ENCODE assay signal across 33 cellular contexts in genomic region chr3:57283366-57283765, GRCh38. TPM values are rescaled to one million over a fixed set of nuclear protein-coding genes. Genes with fewer than 3 reads are reported as not detected.
"Had no signal": no experiment of that assay in that cellular context is flagged by ENCODE, and none has a peak within 500 bp of the region (broad histone marks: within the 10 kb centered on the region; RNA-seq: fewer than 3 reads in every experiment).

No MANE protein-coding gene starts in this region.

- H3K9me3 ChIP-seq: gastroesophageal sphincter, left lung, neutrophil, pancreas, right atrium auricular region, thoracic aorta, tibial nerve, upper lobe of left lung, uterus had no signal

- H3K4me1 Mint-ChIP-seq: mesothelial cell of epicardium; naive B cell; nephron progenitor cell; stimulated activated naive B cell treated with anti-CD40 and anti-IgM and Interleukin-4, amounts not matched to agents 10 μg/mL and 1 μg/mL and 100 μg/mL, for 72 hours had no signal

- H3K4me3 Mint-ChIP-seq: effector memory CD8-positive, alpha-beta T cell; mesothelial cell of epicardium; naive B cell; nephron progenitor cell; stimulated activated naive B cell treated with anti-CD40 and anti-IgM and Interleukin-4, amounts not matched to agents 10 μg/mL and 1 μg/mL and 100 μg/mL, for 72 hours; stimulated activated naive CD8-positive, alpha-beta T cell treated with anti-CD3 and anti-CD28 coated beads, Interleukin-15, Interleukin-2, amounts not matched to agents 100 ng/mL and 50 ng/mL, for 24 hours had no signal

- ATAC-seq: effector memory CD8-positive, alpha-beta T cell; gastroesophageal sphincter; heart left ventricle; left cardiac atrium; left lung; mucosa of descending colon; pancreas; sciatic nerve; stimulated activated naive B cell treated with anti-CD40 and anti-IgM and Interleukin-4, amounts not matched to agents 10 μg/mL and 1 μg/mL and 100 μg/mL, for 72 hours had no signal

- DNase-seq: cortex of kidney; effector memory CD8-positive, alpha-beta T cell; erythroblast; esophagus squamous epithelium; heart left ventricle; hippocampal formation; left cardiac atrium; left lung; mesenchymal stem cell; mucosa of descending colon; naive B cell; nephron progenitor cell; pancreas; spleen; stimulated activated CD4-positive, alpha-beta T cell treated with anti-CD3 and anti-CD28 coated beads, Interleukin-2, amount 100 ng/mL, for 48 hours; stimulated activated naive B cell treated with anti-CD40 and anti-IgM and Interleukin-4, amounts not matched to agents 10 μg/mL and 1 μg/mL and 100 μg/mL, for 72 hours; upper lobe of left lung; uterus had no signal

- H3K27me3 ChIP-seq: esophagus squamous epithelium, gastroesophageal sphincter, heart left ventricle, left lung, neutrophil, pancreas, right atrium auricular region, spleen, tibial nerve, upper lobe of left lung, uterus had no signal

- H3K27ac Mint-ChIP-seq: effector memory CD8-positive, alpha-beta T cell; mesothelial cell of epicardium; nephron progenitor cell; progenitor cell of endocrine pancreas; stimulated activated naive B cell treated with anti-CD40 and anti-IgM and Interleukin-4, amounts not matched to agents 10 μg/mL and 1 μg/mL and 100 μg/mL, for 72 hours; stimulated activated naive CD8-positive, alpha-beta T cell treated with anti-CD3 and anti-CD28 coated beads, Interleukin-15, Interleukin-2, amounts not matched to agents 100 ng/mL and 50 ng/mL, for 24 hours had no signal

- H3K4me1 ChIP-seq: esophagus squamous epithelium, gastroesophageal sphincter, heart left ventricle, left lung, pancreas, right atrium auricular region, spleen, tibial nerve, upper lobe of left lung, uterus had no signal

- H3K36me3 Mint-ChIP-seq: mesothelial cell of epicardium, naive B cell had no signal

- H3K27ac ChIP-seq: esophagus squamous epithelium, gastroesophageal sphincter, heart left ventricle, left lung, neutrophil, pancreas, right atrium auricular region, spleen, thoracic aorta, tibial nerve, upper lobe of left lung, uterus had no signal

- H3K4me3 ChIP-seq: esophagus squamous epithelium, gastroesophageal sphincter, heart left ventricle, left lung, mucosa of descending colon, pancreas, right atrium auricular region, spleen, thoracic aorta, tibial nerve, upper lobe of left lung, uterus had no signal

- H3K9me3 Mint-ChIP-seq: effector memory CD8-positive, alpha-beta T cell had no signal

- H3K36me3 ChIP-seq: esophagus squamous epithelium, gastroesophageal sphincter, left lung, neutrophil, pancreas, right atrium auricular region, spleen, thoracic aorta, tibial nerve, upper lobe of left lung, uterus had no signal

- H3K27me3 Mint-ChIP-seq: naive B cell; progenitor cell of endocrine pancreas; stimulated activated naive B cell treated with anti-CD40 and anti-IgM and Interleukin-4, amounts not matched to agents 10 μg/mL and 1 μg/mL and 100 μg/mL, for 72 hours had no signal

RNA-seq across cellular contexts. Expression of gene ASB14, which starts 9.1 kb away (rescaled TPM):
- total RNA-seq: dermis microvascular lymphatic vessel endothelial cell, esophagus squamous epithelium, kidney epithelial cell, lower leg skin, lung microvascular endothelial cell, mesothelial cell of epicardium, mucosa of descending colon, omental fat pad, progenitor cell of endocrine pancreas, sciatic nerve, skeletal muscle tissue, spleen, thoracic aorta, tibial nerve had no signal
